9 cellular contexts compared by ENCODE assay signal in the genomic region with DNA sequence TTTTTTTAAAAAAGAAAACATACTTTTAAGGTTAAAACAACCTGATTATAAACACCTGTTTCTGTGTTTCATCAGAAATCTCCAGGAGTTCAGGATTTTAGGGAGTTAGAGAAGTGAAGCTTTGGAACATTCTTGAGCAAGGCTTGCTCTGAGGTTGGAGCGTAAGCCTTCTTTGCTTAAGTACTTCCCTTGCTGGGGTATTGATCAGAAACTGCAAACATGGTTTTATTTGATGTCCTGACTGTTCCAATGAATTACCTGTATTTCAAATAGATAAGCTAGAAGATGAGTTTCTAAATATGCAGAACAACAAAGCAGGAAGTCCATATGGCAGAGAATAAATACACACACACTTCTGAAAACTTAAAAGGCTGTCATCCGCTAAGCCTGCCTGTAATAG.
"Had no signal": no experiment of that assay in that cellular context is flagged by ENCODE, and none has a peak within 500 bp of the region (broad histone marks: within the 10 kb centered on the region; RNA-seq: fewer than 3 reads in every experiment).

No MANE protein-coding gene starts in this region.

- H3K9me3 ChIP-seq: HAP-1 had no signal

- H3K9ac ChIP-seq: GM23248, KMS-11 had no signal

- FAIRE-seq: HTR-8/SVneo had no signal

- H3K4me3 ChIP-seq: GM23248, HAP-1 had no signal

- H3K4me1 ChIP-seq: HAP-1 had no signal

- H3K4me2 ChIP-seq: KMS-11 had no signal

- H3K36me3 ChIP-seq: HAP-1 had no signal

- H3K27ac ChIP-seq: GM23248, KMS-11 had no signal

- DNase-seq: GM23248, GOT3, H7, HFFc6, KBM-7 had no signal

- ATAC-seq: HCT116 had no signal

- H2AFZ ChIP-seq: GM23248 had no signal
